ENCODE assay signal across 14 cellular contexts in genomic region chr10:71582019-71582418, GRCh38.
DNase-seq lines count a peak whose midpoint lies in the region; ATAC-seq and TF ChIP-seq lines count a peak whose summit lies in the region.
"Had no signal": no experiment of that assay in that cellular context is flagged by ENCODE, and none has a peak within 500 bp of the region (broad histone marks: within the 10 kb centered on the region; RNA-seq: fewer than 3 reads in every experiment).

No MANE protein-coding gene starts in this region.

- no peak overlapping the region for H2AFZ ChIP-seq in mammary epithelial cell (ENCODE audit: low read depth, low read length)
- H2AFZ ChIP-seq: PC-9 had no signal

- H3K9ac ChIP-seq in mammary epithelial cell (ENCODE audit: insufficient read depth, low read length), result no peak overlapping the region

- no peak overlapping the region for H3K27ac Mint-ChIP-seq in MCF 10A (ENCODE audit: low read depth, unreplicated experiment)
- H3K27ac Mint-ChIP-seq in T-cell, result no peak overlapping the region

- H3K79me2 ChIP-seq in mammary epithelial cell (ENCODE audit: insufficient read depth, low read length), result no peaks in the 10 kb centered on the region

- no peak for TF ChIP-seq CTCF in MCF 10A (IDR thresholded peaks at IDR 0.05; ENCODE audit: unreplicated experiment)
- TF ChIP-seq CTCF in mammary epithelial cell (conservative IDR thresholded peaks at IDR 0.05 in 1 of 2, IDR thresholded peaks at IDR 0.05 in 1 of 2; ENCODE audit: extremely low read depth in 1 of 2, insufficient read depth in 1 of 2, low read depth in 1 of 2, low read length in 2 of 2), result no peak
- no peak for TF ChIP-seq CTCF in upper lobe of right lung (IDR thresholded peaks at IDR 0.05)

- no peaks in the 10 kb centered on the region for H3K36me3 ChIP-seq in mammary epithelial cell (ENCODE audit: insufficient read depth, low read length)
- H3K36me3 ChIP-seq in upper lobe of right lung, result no peaks in the 10 kb centered on the region
- H3K36me3 ChIP-seq: thoracic aorta had no signal

- H3K27me3 ChIP-seq in mammary epithelial cell (ENCODE audit: insufficient read depth, low read length), result no peaks in the 10 kb centered on the region
- no peaks in the 10 kb centered on the region for H3K27me3 ChIP-seq in upper lobe of right lung

- BruUV-seq in MCF 10A (replicated peaks; lab: Mats Ljungman, UMichigan) (no TSS peak), mammary epithelial cell (replicated peaks; lab: Mats Ljungman, UMichigan) (no TSS peak)

- H3K27me3 Mint-ChIP-seq in MCF 10A (ENCODE audit: insufficient read depth, unreplicated experiment) (peaks cover 29% of the 10 kb centered on the region), T-cell (peaks cover 0 to 4% of the 10 kb centered on the region in 2 donors)

- POLR2A ChIA-PET in MCF 10A (lab: Yijun Ruan, JAX) (no interaction called here), T-cell (lab: Charles Lee) (no interaction called here)

- no peaks in the 10 kb centered on the region for H4K20me1 ChIP-seq in mammary epithelial cell (ENCODE audit: insufficient read depth, low read length)

- DNase-seq in MCF 10A (ENCODE audit: unreplicated experiment) (peak; percentile 30), mammary epithelial cell (no peak), amniotic epithelial cell (ENCODE audit: low read depth) (peak; percentile 53), iPS-NIHi7 (ENCODE audit: extremely low spot score) (peak; percentile 62), upper lobe of right lung (no peak), T-cell (no peak)
- DNase-seq: activated naive CD4-positive, alpha-beta T cell; NCI-H1048; stimulated activated CD4-positive, alpha-beta T cell treated with anti-CD3 and anti-CD28 coated beads, Interleukin-2, amount 100 ng/mL, for 24 hours had no signal

- CTCF ChIA-PET in MCF 10A (lab: Yijun Ruan, JAX) (interaction anchor here (7.0 kb wide), 1 partner anchor 12 kb away, joined by 31 read pairs; no protein-coding TSS in a partner anchor), mammary epithelial cell (lab: Charles Lee; ENCODE audit: low non-redundant PET) (no interaction called here), T-cell (lab: Charles Lee) (no interaction called here)

- no peaks in the 10 kb centered on the region for H3K9me3 ChIP-seq in mammary epithelial cell (replicated peaks; ENCODE audit: insufficient read depth, low read length)
- no peaks in the 10 kb centered on the region for H3K9me3 ChIP-seq in upper lobe of right lung
- H3K9me3 ChIP-seq: thoracic aorta had no signal

- H3K9me3 Mint-ChIP-seq in MCF 10A (ENCODE audit: unreplicated experiment), result no peaks in the 10 kb centered on the region
- no peaks in the 10 kb centered on the region for H3K9me3 Mint-ChIP-seq in T-cell

- H3K27ac ChIP-seq in mammary epithelial cell (ENCODE audit: insufficient read depth, low read depth, low read length) (no peak overlapping the region), upper lobe of right lung (no peak overlapping the region)
- H3K27ac ChIP-seq: PC-9, thoracic aorta had no signal

- in situ Hi-C loops in mammary epithelial cell (cut with MboI; ENCODE audit: low sequenced_read_pairs in 2 of 2), result no loop called here

- H3K4me1 ChIP-seq in mammary epithelial cell (ENCODE audit: insufficient read depth, low read length), result no peaks in the 10 kb centered on the region
- H3K4me1 ChIP-seq in upper lobe of right lung, result no peaks in the 10 kb centered on the region

- intact Hi-C loops in MCF 10A (cut with micrococcal nuclease), result no loop called here
- intact Hi-C loops in mammary epithelial cell (cut with micrococcal nuclease), result no loop called here
- intact Hi-C loops in upper lobe of right lung (cut with DNase I), result no loop called here

- H3K4me3 ChIP-seq in mammary epithelial cell (replicated peaks in 1 of 3; ENCODE audit: insufficient read depth in 1 of 3, low read depth in 2 of 3, low read length in 3 of 3), result no peak overlapping the region
- no peak overlapping the region for H3K4me3 ChIP-seq in upper lobe of right lung
- H3K4me3 ChIP-seq: PC-9, thoracic aorta had no signal

- peak; percentile 27 for ATAC-seq in upper lobe of right lung
- ATAC-seq in GM21528 (IDR thresholded peaks at IDR 0.05; ENCODE audit: low FRiP score, unreplicated experiment), result no peak
- no peak for ATAC-seq in T-cell (replicated peaks in 1 of 4)
- ATAC-seq in HG03135 (IDR thresholded peaks at IDR 0.05; ENCODE audit: unreplicated experiment), result no peak
- ATAC-seq: activated CD4-positive, CD25-positive, alpha-beta regulatory T cell treated with anti-CD3 and anti-CD28 coated beads, Interleukin-2, amount 50 U/mL, for 24 hours had no signal

- H3K4me1 Mint-ChIP-seq in MCF 10A (ENCODE audit: insufficient read depth, unreplicated experiment), result no peaks in the 10 kb centered on the region
- no peaks in the 10 kb centered on the region for H3K4me1 Mint-ChIP-seq in T-cell

- no peak overlapping the region for H3K4me2 ChIP-seq in mammary epithelial cell (ENCODE audit: insufficient read depth, low read depth, low read length)
- H3K4me2 ChIP-seq: PC-9 had no signal

- dilution Hi-C loops in mammary epithelial cell (cut with HindIII; ENCODE audit: low sequenced_read_pairs), result no loop called here

- WGBS in mammary epithelial cell (ENCODE audit: low coverage, missing lambda C conversion rate), result 48% methylated on average over 2 of the region's 3 CpGs

- H3K4me3 Mint-ChIP-seq in MCF 10A (ENCODE audit: unreplicated experiment), result no peak overlapping the region
- no peak overlapping the region for H3K4me3 Mint-ChIP-seq in T-cell

- no peaks in the 10 kb centered on the region for H3K36me3 Mint-ChIP-seq in MCF 10A (ENCODE audit: insufficient read depth, unreplicated experiment)
- H3K36me3 Mint-ChIP-seq in T-cell, result no peaks in the 10 kb centered on the region

Comparison
In these comparisons a context has a peak if more than half of its experiments do, and no peak if none do; other contexts are left out.
1. DNase-seq: peak in MCF 10A (single experiment), amniotic epithelial cell (single experiment) and iPS-NIHi7 (single experiment); none in mammary epithelial cell (single experiment), upper lobe of right lung (single experiment) and T-cell (0 of 34).